Comparison of ENCODE assay signal across 18 cellular contexts in genomic region chr18:12326711-12327460, GRCh38. TPM values are rescaled to one million over a fixed set of nuclear protein-coding genes. Genes with fewer than 3 reads are reported as not detected.
DNase-seq lines count a peak whose midpoint lies in the region; ATAC-seq and TF ChIP-seq lines count a peak whose summit lies in the region.
"Had no signal": no experiment of that assay in that cellular context is flagged by ENCODE, and none has a peak within 500 bp of the region (broad histone marks: within the 10 kb centered on the region; RNA-seq: fewer than 3 reads in every experiment).

No MANE protein-coding gene starts in this region.

- no peaks in the 10 kb centered on the region for H3K27me3 Mint-ChIP-seq in T-helper 17 cell
- no peaks in the 10 kb centered on the region for H3K27me3 Mint-ChIP-seq in natural killer cell treated with Interleukin-12 subunit alpha and Interleukin-12 subunit beta and Interleukin-15 and Interleukin-18, amount 100 ng/mL, for 72 hours
- H3K27me3 Mint-ChIP-seq: memory B cell; stimulated activated naive B cell treated with anti-CD40 and anti-IgM and Interleukin-4, amounts not matched to agents 10 μg/mL and 1 μg/mL and 100 μg/mL, for 72 hours had no signal

- no peak for TF ChIP-seq EP300 in gastroesophageal sphincter (IDR thresholded peaks at IDR 0.05)

- TF ChIP-seq CTCF in gastroesophageal sphincter (IDR thresholded peaks at IDR 0.05) = no peak
- no peak for TF ChIP-seq CTCF in uterus (IDR thresholded peaks at IDR 0.05)

- peaks cover 5% of the 10 kb centered on the region for H3K36me3 Mint-ChIP-seq in T-helper 17 cell (ENCODE audit: low read depth)
- peaks cover 4% of the 10 kb centered on the region for H3K36me3 Mint-ChIP-seq in natural killer cell treated with Interleukin-12 subunit alpha and Interleukin-12 subunit beta and Interleukin-15 and Interleukin-18, amount 100 ng/mL, for 72 hours

- intact Hi-C loops in uterus (cut with DNase I; ENCODE audit: low total_unique reads) = no loop called here

- H3K4me1 Mint-ChIP-seq in T-helper 17 cell = peaks cover 5% of the 10 kb centered on the region
- peaks cover 5% of the 10 kb centered on the region in 2 donors for H3K4me1 Mint-ChIP-seq in natural killer cell treated with Interleukin-12 subunit alpha and Interleukin-12 subunit beta and Interleukin-15 and Interleukin-18, amount 100 ng/mL, for 72 hours (ENCODE audit: low read depth in 2 of 2)
- H3K4me1 Mint-ChIP-seq: endodermal cell, memory B cell had no signal

- peaks cover 35% of the 10 kb centered on the region for H3K36me3 ChIP-seq in ACC112 (ENCODE audit: insufficient read depth, low read length)
- H3K36me3 ChIP-seq in gastroesophageal sphincter = peaks cover 0 to 98% of the 10 kb centered on the region in 2 donors
- H3K36me3 ChIP-seq in uterus = no peaks in the 10 kb centered on the region

- no peak for TF ChIP-seq POLR2A in gastroesophageal sphincter (IDR thresholded peaks at IDR 0.05)
- no peak for TF ChIP-seq POLR2A in uterus (IDR thresholded peaks at IDR 0.05)

- no peak overlapping the region for H3K4me3 Mint-ChIP-seq in T-helper 17 cell
- no peak overlapping the region for H3K4me3 Mint-ChIP-seq in natural killer cell treated with Interleukin-12 subunit alpha and Interleukin-12 subunit beta and Interleukin-15 and Interleukin-18, amount 100 ng/mL, for 72 hours
- H3K4me3 Mint-ChIP-seq: activated T-cell treated with anti-CD3 and anti-CD28 coated beads, Interleukin-2, amount 50 U/mL, for 4 hours; endodermal cell; memory B cell; stimulated activated naive B cell treated with anti-CD40 and anti-IgM and Interleukin-4, amounts not matched to agents 10 μg/mL and 1 μg/mL and 100 μg/mL, for 72 hours; T-helper 1 cell treated with Interleukin-12 subunit alpha and Interleukin-12 subunit beta and Interleukin-4 antibody, amounts not matched to agents 30 μg/mL and 1 μg/mL, for 36 hours had no signal

- peaks cover 23% of the 10 kb centered on the region for H3K79me2 ChIP-seq in ACC112 (ENCODE audit: control insufficient read depth, insufficient read depth, low read length, unreplicated experiment)

- WGBS in gastroesophageal sphincter (ENCODE audit: low coverage in 1 of 2), 2 donors = 73 to 77% methylated on average over 2 to 7 of the region's 12 CpGs

- no peaks in the 10 kb centered on the region for H3K9me3 Mint-ChIP-seq in natural killer cell treated with Interleukin-12 subunit alpha and Interleukin-12 subunit beta and Interleukin-15 and Interleukin-18, amount 100 ng/mL, for 72 hours
- H3K9me3 Mint-ChIP-seq: activated T-cell treated with anti-CD3 and anti-CD28 coated beads, Interleukin-2, amount 50 U/mL, for 4 hours; endodermal cell; memory B cell; stimulated activated naive B cell treated with anti-CD40 and anti-IgM and Interleukin-4, amounts not matched to agents 10 μg/mL and 1 μg/mL and 100 μg/mL, for 72 hours; T-helper 1 cell treated with Interleukin-12 subunit alpha and Interleukin-12 subunit beta and Interleukin-4 antibody, amounts not matched to agents 30 μg/mL and 1 μg/mL, for 36 hours had no signal

- H3K27ac Mint-ChIP-seq in T-helper 17 cell = peak overlapping the region; percentile 37
- no peak overlapping the region for H3K27ac Mint-ChIP-seq in natural killer cell treated with Interleukin-12 subunit alpha and Interleukin-12 subunit beta and Interleukin-15 and Interleukin-18, amount 100 ng/mL, for 72 hours
- H3K27ac Mint-ChIP-seq: endodermal cell; memory B cell; stimulated activated naive B cell treated with anti-CD40 and anti-IgM and Interleukin-4, amounts not matched to agents 10 μg/mL and 1 μg/mL and 100 μg/mL, for 72 hours had no signal

- H3K9me3 ChIP-seq in T-helper 17 cell (ENCODE audit: control insufficient read depth, low read length, poor library complexity, severe bottlenecking) (no peaks in the 10 kb centered on the region), gastroesophageal sphincter (no peaks in the 10 kb centered on the region), uterus (no peaks in the 10 kb centered on the region)
- H3K9me3 ChIP-seq: Peyer's patch, spleen had no signal

- H3K4me1 ChIP-seq in ACC112 (ENCODE audit: control insufficient read depth, insufficient read depth, low read length, unreplicated experiment) = peaks cover 5% of the 10 kb centered on the region
- H3K4me1 ChIP-seq in gastroesophageal sphincter = peaks cover 0 to 25% (median 7%) of the 10 kb centered on the region in 3 donors
- peaks cover 0 to 6% of the 10 kb centered on the region in 2 donors for H3K4me1 ChIP-seq in uterus
- H3K4me1 ChIP-seq: Peyer's patch had no signal

- no peaks in the 10 kb centered on the region for H3K27me3 ChIP-seq in ACC112 (ENCODE audit: insufficient read depth, low read length)
- no peaks in the 10 kb centered on the region for H3K27me3 ChIP-seq in gastroesophageal sphincter
- H3K27me3 ChIP-seq in uterus = no peaks in the 10 kb centered on the region
- H3K27me3 ChIP-seq: Peyer's patch, spleen had no signal

- no peak overlapping the region for H2AFZ ChIP-seq in ACC112 (ENCODE audit: low read length, unreplicated experiment)

- H3K27ac ChIP-seq in ACC112 (ENCODE audit: low read depth, low read length) (peak overlapping the region; percentile 47; the same call in 1 of the 2 replicates), gastroesophageal sphincter (peak overlapping the region in 3 of 4 donors; percentile 64 to 81 (median 71)), uterus (no peak overlapping the region)
- H3K27ac ChIP-seq: Peyer's patch had no signal

- ATAC-seq in T-helper 17 cell (no peak), gastroesophageal sphincter (no peak), HG03442 (IDR thresholded peaks at IDR 0.05; ENCODE audit: unreplicated experiment) (no peak)
- ATAC-seq in natural killer cell treated with Interleukin-12 subunit alpha and Interleukin-12 subunit beta and Interleukin-15 and Interleukin-18, amount 100 ng/mL, for 72 hours = peak; percentile 15 to 29

- no peak for DNase-seq in T-helper 17 cell
- DNase-seq in natural killer cell treated with Interleukin-12 subunit alpha and Interleukin-12 subunit beta and Interleukin-15 and Interleukin-18, amount 100 ng/mL, for 72 hours (ENCODE audit: low spot score) = no peak
- DNase-seq in NCI-H82 (lab: John Stamatoyannopoulos, UW) = no peak
- no peak for DNase-seq in iPS-NIHi11 (ENCODE audit: low spot score)
- no peak for DNase-seq in uterus
- DNase-seq: activated CD4-positive, CD25-positive, alpha-beta regulatory T cell treated with anti-CD3 and anti-CD28 coated beads, Interleukin-2, amount 50 U/mL, for 72 hours; activated T-cell treated with anti-CD3 and anti-CD28 coated beads, Interleukin-2, amount 50 U/mL, for 4 hours; Calu3; endodermal cell; NCI-H748 treated with DMSO at 0.1 percent for 48 hours; Peyer's patch; spleen; stimulated activated naive B cell treated with anti-CD40 and anti-IgM and Interleukin-4, amounts not matched to agents 10 μg/mL and 1 μg/mL and 100 μg/mL, for 72 hours had no signal

- H3K4me3 ChIP-seq in ACC112 (ENCODE audit: low read depth, low read length) (no peak overlapping the region), gastroesophageal sphincter (no peak overlapping the region), uterus (no peak overlapping the region)
- H3K4me3 ChIP-seq: Peyer's patch, spleen had no signal

RNA-seq across cellular contexts. Expression of gene TUBB6, which starts 18.8 kb away (rescaled TPM):
- total RNA-seq in T-helper 17 cell = 1 to 10 TPM; 1.5 to 8.0 TPM
- 100 to 1,000 TPM; 398 to 983 (median 654) TPM for total RNA-seq in gastroesophageal sphincter
- total RNA-seq in natural killer cell treated with Interleukin-12 subunit alpha and Interleukin-12 subunit beta and Interleukin-15 and Interleukin-18, amount 100 ng/mL, for 72 hours = 1 to 10 TPM; 3.7 to 7.3 TPM
- total RNA-seq in uterus = 100 to 1,000 TPM; 222 to 456 (median 280) TPM

RNA-seq across cellular contexts. Expression of gene AFG3L2, which starts 50.1 kb away (rescaled TPM):
- 10 to 100 TPM; 29.6 to 42.1 TPM for total RNA-seq in T-helper 17 cell
- 10 to 100 TPM; 38.4 to 52.9 (median 40.8) TPM for total RNA-seq in gastroesophageal sphincter
- total RNA-seq in natural killer cell treated with Interleukin-12 subunit alpha and Interleukin-12 subunit beta and Interleukin-15 and Interleukin-18, amount 100 ng/mL, for 72 hours = 10 to 100 TPM; 45.1 to 74.1 TPM
- 10 to 100 TPM; 18.5 to 53.1 (median 33.7) TPM for total RNA-seq in uterus

Comparison
In these comparisons a context has a peak if more than half of its experiments do, and no peak if none do; other contexts are left out.
1. H3K27ac ChIP-seq: peak in ACC112 (single experiment) and gastroesophageal sphincter (3 of 4); none in uterus (0 of 2).
2. ATAC-seq: peak in natural killer cell treated with Interleukin-12 subunit alpha and Interleukin-12 subunit beta and Interleukin-15 and Interleukin-18, amount 100 ng/mL, for 72 hours (2 of 2); none in T-helper 17 cell (single experiment), gastroesophageal sphincter (single experiment) and HG03442 (single experiment).
3. RNA of gene TUBB6, which starts 18.8 kb away (total RNA-seq): 398 to 983 TPM in gastroesophageal sphincter and 222 to 456 TPM in uterus; 1.5 to 8.0 TPM in T-helper 17 cell and 3.7 to 7.3 TPM in natural killer cell treated with Interleukin-12 subunit alpha and Interleukin-12 subunit beta and Interleukin-15 and Interleukin-18, amount 100 ng/mL, for 72 hours; every median in the first group is over 10 times any median in the second.